ENCODE assay signal across 13 cellular contexts in genomic region chr19:38690832-38691231, GRCh38. TPM values are rescaled to one million over a fixed set of nuclear protein-coding genes. Genes with fewer than 3 reads are reported as not detected.
DNase-seq lines count a peak whose midpoint lies in the region; ATAC-seq and TF ChIP-seq lines count a peak whose summit lies in the region.
"Had no signal": no experiment of that assay in that cellular context is flagged by ENCODE, and none has a peak within 500 bp of the region (broad histone marks: within the 10 kb centered on the region; RNA-seq: fewer than 3 reads in every experiment).

No MANE protein-coding gene starts in this region.

- H3K9me2 ChIP-seq in Karpas-422 (replicated peaks; ENCODE audit: insufficient read depth, low read length), result no peaks in the 10 kb centered on the region

- no peaks in the 10 kb centered on the region for H3K9me3 ChIP-seq in Panc1 (ENCODE audit: control insufficient read depth, insufficient read depth, low read depth, low read length)
- no peaks in the 10 kb centered on the region for H3K9me3 ChIP-seq in fibroblast of lung (ENCODE audit: control insufficient read depth, insufficient read depth, low read depth, low read length)
- H3K9me3 ChIP-seq in prostate gland, result no peaks in the 10 kb centered on the region
- no peaks in the 10 kb centered on the region for H3K9me3 ChIP-seq in Karpas-422 (ENCODE audit: low read length)

- no peak for TF ChIP-seq POLR2A in prostate gland (IDR thresholded peaks at IDR 0.05)

- no peak overlapping the region for H3K4me2 ChIP-seq in fibroblast of lung (ENCODE audit: extremely low read depth, insufficient read depth, low read length)
- H3K4me2 ChIP-seq in Karpas-422 (ENCODE audit: low read depth, low read length, poor library complexity, severe bottlenecking), result no peak overlapping the region

- H4K20me1 ChIP-seq in fibroblast of lung (ENCODE audit: control insufficient read depth, extremely low read depth, insufficient read depth, low read length) (no peaks in the 10 kb centered on the region), Karpas-422 (ENCODE audit: insufficient read depth, low read depth, low read length) (peaks cover 4% of the 10 kb centered on the region; the same call in 1 of the 2 replicates)

- H3K27ac Mint-ChIP-seq in CD14-positive monocyte, result peak overlapping the region; percentile 59 to 90 (median 68)
- H3K27ac Mint-ChIP-seq: CD8-positive, alpha-beta T cell had no signal

- CTCF ChIA-PET in Panc1 (lab: Charles Lee), result interaction anchor here (0.6 kb wide), 1 partner anchor 1278 kb away, joined by 9 read pairs; no protein-coding TSS in a partner anchor

- H3K4me3 Mint-ChIP-seq in CD14-positive monocyte, result no peak overlapping the region
- H3K4me3 Mint-ChIP-seq: CD8-positive, alpha-beta T cell had no signal

- H3K9ac ChIP-seq in fibroblast of lung (ENCODE audit: insufficient read depth, low read length), result no peak overlapping the region
- H3K9ac ChIP-seq in Karpas-422 (ENCODE audit: low read length), result no peak overlapping the region

- H3K27ac ChIP-seq in Panc1 (ENCODE audit: low read length) (peak overlapping the region; percentile 98), fibroblast of lung (ENCODE audit: insufficient read depth, low read length) (peak overlapping the region; percentile 71), prostate gland (peak overlapping the region; percentile 69 to 74), Karpas-422 (ENCODE audit: low read length) (no peak overlapping the region)

- TF ChIP-seq CTCF in CD14-positive monocyte (IDR thresholded peaks at IDR 0.05), result no peak
- TF ChIP-seq CTCF in Panc1 (IDR thresholded peaks at IDR 0.05), result no peak
- TF ChIP-seq CTCF in fibroblast of lung (conservative IDR thresholded peaks at IDR 0.05 in 1 of 2, IDR thresholded peaks at IDR 0.05 in 1 of 2; ENCODE audit: low read depth in 1 of 2, low read length in 2 of 2), result no peak
- no peak for TF ChIP-seq CTCF in prostate gland (IDR thresholded peaks at IDR 0.05)

- H3K9me3 Mint-ChIP-seq in CD14-positive monocyte, result peaks cover 0 to 2% (median 0%) of the 10 kb centered on the region in 7 donors
- H3K9me3 Mint-ChIP-seq: CD8-positive, alpha-beta T cell had no signal

- H3K27me3 ChIP-seq in Panc1 (ENCODE audit: control insufficient read depth, insufficient read depth, low read length) (no peaks in the 10 kb centered on the region), fibroblast of lung (ENCODE audit: control insufficient read depth, insufficient read depth, low read length) (no peaks in the 10 kb centered on the region), prostate gland (replicated peaks; ENCODE audit: insufficient read depth) (no peaks in the 10 kb centered on the region), Karpas-422 (ENCODE audit: low read length) (no peaks in the 10 kb centered on the region)

- POLR2A ChIA-PET in Panc1 (lab: Charles Lee), result interaction anchor here (0.5 to 1.6 kb wide), 8 partner anchors 13 to 223 kb away, joined by 3 to 11 read pairs (median 5); no protein-coding TSS in a partner anchor

- intact Hi-C loops in CD14-positive monocyte (cut with micrococcal nuclease) (loop anchor here in 1 of 2 donors (5.0 kb wide), 1 partner anchor 34 kb away; no protein-coding TSS in a partner anchor), Panc1 (cut with micrococcal nuclease; ENCODE audit: unreplicated experiment) (loop anchor here (5.0 kb wide), 1 partner anchor 34 kb away; no protein-coding TSS in a partner anchor), prostate gland (cut with DNase I) (loop anchor here (5.0 kb wide), 1 partner anchor 39 kb away; no protein-coding TSS in a partner anchor)

- no peak overlapping the region for H2AFZ ChIP-seq in fibroblast of lung (ENCODE audit: low read length)
- H2AFZ ChIP-seq in Karpas-422 (ENCODE audit: low read length), result no peak overlapping the region

- peaks cover 89% of the 10 kb centered on the region for H3K79me2 ChIP-seq in fibroblast of lung (ENCODE audit: control insufficient read depth, insufficient read depth, low read length)
- H3K79me2 ChIP-seq in Karpas-422 (ENCODE audit: low read length), result peaks cover 95% of the 10 kb centered on the region

- no peak for DNase-seq in CD14-positive monocyte (ENCODE audit: low spot score)
- DNase-seq in Panc1 (ENCODE audit: low read depth, low spot score), result no peak
- DNase-seq in fibroblast of lung (ENCODE audit: low read depth in 2 of 2), result peak in 1 of 2 donors; percentile 38
- no peak for DNase-seq in prostate gland (ENCODE audit: low spot score)
- DNase-seq in HPDE6-E6E7 (ENCODE audit: extremely low spot score), result no peak
- no peak for DNase-seq in MV-4-11 (lab: John Stamatoyannopoulos, UW)
- no peak for DNase-seq in Karpas-422
- DNase-seq: amygdala; CD8-positive, alpha-beta T cell; erythroblast; kidney glomerular epithelial cell had no signal

- peaks cover 1% of the 10 kb centered on the region for H3K36me3 ChIP-seq in Panc1 (ENCODE audit: control insufficient read depth, insufficient read depth, low read length)
- H3K36me3 ChIP-seq in fibroblast of lung (ENCODE audit: control insufficient read depth, insufficient read depth, low read length), result peaks cover 17% of the 10 kb centered on the region
- no peaks in the 10 kb centered on the region for H3K36me3 ChIP-seq in prostate gland
- no peaks in the 10 kb centered on the region for H3K36me3 ChIP-seq in Karpas-422 (ENCODE audit: insufficient read depth, low read length)

- ATAC-seq in Panc1 (no peak), HG03196 (IDR thresholded peaks at IDR 0.05; ENCODE audit: unreplicated experiment) (no peak)
- ATAC-seq: CD8-positive, alpha-beta T cell; sciatic nerve had no signal

- 0 out of 4 replicates have a peak overlapping the region, but pooled peaks of 1 of the 2 experiments have one; percentile 0 for H3K4me3 ChIP-seq in Panc1 (ENCODE audit: low read depth in 2 of 2, low read length in 2 of 2)
- no peak overlapping the region for H3K4me3 ChIP-seq in fibroblast of lung (replicated peaks in 1 of 4; ENCODE audit: control extremely low read depth in 1 of 4, insufficient read depth in 1 of 4, low read depth in 3 of 4, low read length in 4 of 4)
- H3K4me3 ChIP-seq in prostate gland, result no peak overlapping the region
- H3K4me3 ChIP-seq in Karpas-422 (ENCODE audit: low read length), result no peak overlapping the region

- H3K4me1 ChIP-seq in Panc1 (ENCODE audit: control insufficient read depth, insufficient read depth, low read length) (peaks cover 100% of the 10 kb centered on the region), fibroblast of lung (ENCODE audit: control insufficient read depth, extremely low read depth, insufficient read depth, low read length) (peaks cover 34% of the 10 kb centered on the region), prostate gland (replicated peaks) (peaks cover 7% of the 10 kb centered on the region), Karpas-422 (ENCODE audit: low read length) (peaks cover 46% of the 10 kb centered on the region)

- H3K27me3 Mint-ChIP-seq in CD14-positive monocyte (ENCODE audit: low read depth in 3 of 3), result no peaks in the 10 kb centered on the region

- peaks cover 94% of the 10 kb centered on the region for H3K4me1 Mint-ChIP-seq in CD14-positive monocyte

- WGBS in prostate gland, result 79% methylated on average over 7 of the region's 7 CpGs

- no TSS peak for BruUV-seq in Panc1 (replicated peaks; lab: Mats Ljungman, UMichigan)

- in situ Hi-C loops in Panc1 (cut with HindIII; ENCODE audit: low pct_unique_long_range_greater_than_20kb, low sequenced_read_pairs), result no loop called here

- peaks cover 12 to 21% of the 10 kb centered on the region in 2 donors for H3K36me3 Mint-ChIP-seq in CD14-positive monocyte

RNA-seq across cellular contexts. Expression of gene ACTN4, which starts 43.4 kb away (rescaled TPM):
- polyA plus RNA-seq in CD14-positive monocyte (10 to 100 TPM in 1 of 2 donors, 1 to 10 TPM in 1; 8.4 to 16.0 TPM), fibroblast of lung (363 and 683 TPM in 2 replicates)
- total RNA-seq in Panc1 (2021; ENCODE audit: unreplicated experiment) (3,297 TPM), fibroblast of lung (65.0 and 127 TPM in 2 replicates), prostate gland (100 to 1,000 TPM; 312 to 330 TPM)
- 5,405 TPM for polyA plus RNA-seq in Panc1 (2012; ENCODE audit: insufficient read length)
- polyA plus RNA-seq in fibroblast of lung (2012), result 608 and 1,180 TPM in 2 replicates
- polyA minus RNA-seq in fibroblast of lung (ENCODE audit: low replicate concordance), result 641 and 1,577 TPM in 2 replicates
- 54.6 and 106 TPM in 2 replicates for total RNA-seq in Karpas-422 (2014; rRNA removed; shearing (Covaris generic); ENCODE audit: low replicate concordance)

RNA-seq across cellular contexts. Expression of gene CAPN12, which starts 53.4 kb away (rescaled TPM):
- polyA plus RNA-seq in CD14-positive monocyte (not detected), fibroblast of lung (0.07 and 0.20 TPM in 2 replicates)
- total RNA-seq in Panc1 (2021; ENCODE audit: unreplicated experiment) (58.5 TPM), fibroblast of lung (0.26 and 0.50 TPM in 2 replicates), prostate gland (1 to 10 TPM; 2.3 to 6.0 TPM)
- polyA plus RNA-seq in Panc1 (2012; ENCODE audit: insufficient read length), result 81.4 TPM
- polyA plus RNA-seq in fibroblast of lung (2012), result 0.05 TPM in 1 of 2 replicates, not detected in the other
- not detected in 2 replicates for polyA minus RNA-seq in fibroblast of lung (ENCODE audit: low replicate concordance)
- total RNA-seq in Karpas-422 (2014; rRNA removed; shearing (Covaris generic); ENCODE audit: low replicate concordance), result 0.40 TPM in 1 of 2 replicates, not detected in the other
